29 cellular contexts compared by ENCODE assay signal in genomic region chr2:12960671-12961070, GRCh38.
"Had no signal": no experiment of that assay in that cellular context is flagged by ENCODE, and none has a peak within 500 bp of the region (broad histone marks: within the 10 kb centered on the region; RNA-seq: fewer than 3 reads in every experiment).

No MANE protein-coding gene starts in this region.

- H3K36me3 Mint-ChIP-seq: neural progenitor cell had no signal

- H3K27me3 ChIP-seq: neural progenitor cell, neutrophil, ovary, right atrium auricular region, right lobe of liver, transverse colon, upper lobe of left lung, vagina had no signal

- H3K4me1 ChIP-seq: neural progenitor cell, right lobe of liver, vagina had no signal

- H3K27ac Mint-ChIP-seq: immature natural killer cell; mesothelial cell of epicardium; naive B cell; natural killer cell; nephron progenitor cell; neural progenitor cell; progenitor cell of endocrine pancreas; stimulated activated memory B cell treated with anti-CD40 and anti-IgM and Interleukin-4, amounts not matched to agents 10 μg/mL and 1 μg/mL and 100 μg/mL, for 72 hours; stimulated activated naive CD8-positive, alpha-beta T cell treated with anti-CD3 and anti-CD28 coated beads, Interleukin-15, amount 100 ng/mL, for 72 hours had no signal

- H3K27ac ChIP-seq: left ventricle myocardium inferior, neural progenitor cell, neutrophil, ovary, right atrium auricular region, right lobe of liver, transverse colon, upper lobe of left lung, vagina had no signal

- H3K4me2 ChIP-seq: neural progenitor cell, smooth muscle cell had no signal

- H3K4me1 Mint-ChIP-seq: naive B cell; stimulated activated memory B cell treated with anti-CD40 and anti-IgM and Interleukin-4, amounts not matched to agents 10 μg/mL and 1 μg/mL and 100 μg/mL, for 72 hours had no signal

- H3K4me3 Mint-ChIP-seq: immature natural killer cell; mesothelial cell of epicardium; naive B cell; natural killer cell; nephron progenitor cell; neural progenitor cell; stimulated activated memory B cell treated with anti-CD40 and anti-IgM and Interleukin-4, amounts not matched to agents 10 μg/mL and 1 μg/mL and 100 μg/mL, for 72 hours; stimulated activated naive CD8-positive, alpha-beta T cell treated with anti-CD3 and anti-CD28 coated beads, Interleukin-15, amount 100 ng/mL, for 72 hours had no signal

- H2AFZ ChIP-seq: neural progenitor cell had no signal

- DNase-seq: hypothalamus; immature natural killer cell; islet precursor cell; left ventricle myocardium inferior; mesendoderm; naive B cell; natural killer cell; nephron progenitor cell; occipital lobe; ovary; right lobe of liver; stimulated activated CD4-positive, alpha-beta T cell treated with anti-CD3 and anti-CD28 coated beads, Interleukin-1b, Interleukin-23, amount 100 ng/mL, for 48 hours; stimulated activated CD4-positive, alpha-beta T cell treated with anti-CD3 and anti-CD28 coated beads, Interleukin-2, amount 100 ng/mL, for 48 hours; stimulated activated CD4-positive, alpha-beta T cell treated with anti-CD3 and anti-CD28 coated beads, Interleukin-4, amount 100 ng/mL, for 4 hours; stimulated activated CD8-positive, alpha-beta memory T cell treated with anti-CD3 and anti-CD28 coated beads, Interleukin-4, amount 100 ng/mL, for 48 hours; stimulated activated naive CD4-positive, alpha-beta T cell treated with Interleukin-2 at 50 U/mL for 16 hours; stimulated activated naive CD8-positive, alpha-beta T cell treated with anti-CD3 and anti-CD28 coated beads, Interleukin-15, amount 100 ng/mL, for 72 hours; substantia nigra; transverse colon; upper lobe of left lung had no signal

- ATAC-seq: natural killer cell; right lobe of liver; stimulated activated memory B cell treated with anti-CD40 and anti-IgM and Interleukin-4, amounts not matched to agents 10 μg/mL and 1 μg/mL and 100 μg/mL, for 72 hours; stimulated activated naive CD8-positive, alpha-beta T cell treated with anti-CD3 and anti-CD28 coated beads, Interleukin-15, amount 100 ng/mL, for 72 hours had no signal

- H3K27me3 Mint-ChIP-seq: progenitor cell of endocrine pancreas had no signal

- H3K9ac ChIP-seq: neural progenitor cell had no signal

- H3K9me3 ChIP-seq: left ventricle myocardium inferior, neutrophil, ovary, right atrium auricular region, right lobe of liver, transverse colon, upper lobe of left lung, vagina had no signal

- H3K4me3 ChIP-seq: left ventricle myocardium inferior, lung, neural progenitor cell, ovary, right atrium auricular region, right lobe of liver, smooth muscle cell, transverse colon, upper lobe of left lung, vagina had no signal

- H3K36me3 ChIP-seq: left ventricle myocardium inferior, neural progenitor cell, neutrophil, ovary, right atrium auricular region, right lobe of liver, transverse colon, upper lobe of left lung, vagina had no signal
